Comparison of ENCODE assay signal across 10 cellular contexts in the genomic region with DNA sequence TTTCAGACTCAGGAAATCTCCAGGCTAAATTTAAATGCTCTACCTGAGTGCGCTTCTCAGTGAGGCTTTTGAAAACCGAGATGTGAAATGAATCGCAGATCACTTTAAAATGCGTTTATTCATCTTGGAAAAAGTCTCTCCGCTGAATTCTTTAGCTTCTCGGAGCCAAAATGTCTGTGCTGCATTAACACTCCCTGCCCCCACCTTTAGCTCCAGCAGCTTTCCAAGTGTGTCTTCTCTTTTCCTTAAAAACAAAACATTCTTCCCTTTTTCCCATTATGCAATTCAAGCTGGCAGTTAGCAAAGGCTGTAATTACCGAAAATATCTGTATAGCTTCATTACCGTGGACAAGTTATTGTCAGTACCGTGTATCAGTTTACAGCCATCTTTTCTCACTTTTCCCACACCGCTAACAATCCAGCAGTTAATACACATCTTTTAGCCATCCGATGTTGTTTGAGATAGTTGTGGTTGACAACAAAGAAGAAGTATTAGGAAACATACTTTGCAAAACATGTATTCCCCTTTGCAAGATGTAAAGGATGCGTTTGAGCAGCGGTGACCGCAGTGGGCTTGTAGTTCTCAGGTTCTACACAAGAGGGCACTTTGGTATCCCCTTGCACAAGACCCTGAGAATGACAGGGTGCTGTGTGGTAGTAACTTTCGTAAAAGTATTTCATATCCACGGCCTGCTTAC.
DNase-seq lines count a peak whose midpoint lies in the region; ATAC-seq and TF ChIP-seq lines count a peak whose summit lies in the region.
"Had no signal": no experiment of that assay in that cellular context is flagged by ENCODE, and none has a peak within 500 bp of the region (broad histone marks: within the 10 kb centered on the region; RNA-seq: fewer than 3 reads in every experiment).

No MANE protein-coding gene starts in this region.

- WGBS in trophoblast cell (ENCODE audit: extremely low coverage, insufficient coverage, insufficient read length): no CpG with 5 or more reads among the region's 16 CpGs

- H2AK5ac ChIP-seq in trophoblast cell (ENCODE audit: low read length): no peak overlapping the region

- H3K4me3 ChIP-seq in NB4 (ENCODE audit: low read depth, low read length) (no peak overlapping the region), trophoblast cell (ENCODE audit: low read depth, low read length) (no peak overlapping the region)
- H3K4me3 ChIP-seq: ovary had no signal

- no peak for ATAC-seq in activated CD8-positive, alpha-beta memory T cell treated with anti-CD3 and anti-CD28 coated beads, Interleukin-2, amount 10 ng/mL, durations not matched to agents 7 days and 5 days
- ATAC-seq in natural killer cell: no peak

- H3K9me3 Mint-ChIP-seq in activated CD8-positive, alpha-beta memory T cell treated with anti-CD3 and anti-CD28 coated beads, Interleukin-2, amount 10 ng/mL, durations not matched to agents 7 days and 5 days (ENCODE audit: low read depth): no peaks in the 10 kb centered on the region
- H3K9me3 Mint-ChIP-seq in natural killer cell: no peaks in the 10 kb centered on the region
- H3K9me3 Mint-ChIP-seq: activated T-helper 1 cell treated with anti-CD3 and anti-CD28 coated beads, Interleukin-12 subunit alpha, Interleukin-12 subunit beta, Interleukin-2, Interleukin-4 antibody, amounts not matched to agents 30 ng/mL and 10 ng/mL and 1 ng/mL, durations not matched to agents 14 hours and 24 hours and 36 hours had no signal

- peaks cover 2% of the 10 kb centered on the region for H3K27me3 Mint-ChIP-seq in activated CD8-positive, alpha-beta memory T cell treated with anti-CD3 and anti-CD28 coated beads, Interleukin-2, amount 10 ng/mL, durations not matched to agents 7 days and 5 days
- no peaks in the 10 kb centered on the region for H3K27me3 Mint-ChIP-seq in natural killer cell (ENCODE audit: low read depth in 2 of 2)

- H2BK120ac ChIP-seq in trophoblast cell (ENCODE audit: insufficient read depth, low read length, poor library complexity): no peak overlapping the region

- peaks cover 4% of the 10 kb centered on the region for H3K9me3 ChIP-seq in trophoblast cell (ENCODE audit: insufficient read depth, low read depth, low read length)
- H3K9me3 ChIP-seq: ovary had no signal

- H3K36me3 ChIP-seq in trophoblast cell (ENCODE audit: control insufficient read depth in 1 of 2, insufficient read depth in 2 of 2, low read length in 2 of 2): no peaks in the 10 kb centered on the region
- H3K36me3 ChIP-seq: ovary had no signal

- no peak overlapping the region for H3K18ac ChIP-seq in trophoblast cell (ENCODE audit: low read length)

- no peak overlapping the region for H2BK5ac ChIP-seq in trophoblast cell (ENCODE audit: low read depth, low read length, poor library complexity)

- H3K4me3 Mint-ChIP-seq in activated CD8-positive, alpha-beta memory T cell treated with anti-CD3 and anti-CD28 coated beads, Interleukin-2, amount 10 ng/mL, durations not matched to agents 7 days and 5 days: no peak overlapping the region
- H3K4me3 Mint-ChIP-seq in natural killer cell: no peak overlapping the region
- H3K4me3 Mint-ChIP-seq: activated T-helper 1 cell treated with anti-CD3 and anti-CD28 coated beads, Interleukin-12 subunit alpha, Interleukin-12 subunit beta, Interleukin-2, Interleukin-4 antibody, amounts not matched to agents 30 ng/mL and 10 ng/mL and 1 ng/mL, durations not matched to agents 14 hours and 24 hours and 36 hours had no signal

- peak overlapping the region; percentile 13 for H3K4me2 ChIP-seq in trophoblast cell (ENCODE audit: low read length)

- peak; percentile 98 for TF ChIP-seq CTCF in NB4 (IDR thresholded peaks at IDR 0.05; ENCODE audit: low read depth, low read length)
- TF ChIP-seq CTCF in natural killer cell (IDR thresholded peaks at IDR 0.05): no peak

- H3K4me1 ChIP-seq in trophoblast cell (ENCODE audit: control insufficient read depth in 1 of 2, insufficient read depth in 2 of 2, low read length in 2 of 2): peaks cover 0 to 2% of the 10 kb centered on the region in 2 experiments

- intact Hi-C loops in natural killer cell (cut with micrococcal nuclease): no loop called here

- DNase-seq in GM04504 (ENCODE audit: low read depth): peak; percentile 71
- peak; percentile 75 for DNase-seq in NB4 (ENCODE audit: low read depth)
- DNase-seq in erythroblast (lab: John Stamatoyannopoulos, UW): peak; percentile 16 to 26
- DNase-seq in trophoblast cell: peak in 1 of 2 donors; percentile 42
- no peak for DNase-seq in A172 (ENCODE audit: low spot score)
- no peak for DNase-seq in activated CD4-positive, alpha-beta T cell treated with anti-CD3 and anti-CD28 coated beads for 4 hours
- no peak for DNase-seq in activated CD8-positive, alpha-beta memory T cell treated with anti-CD3 and anti-CD28 coated beads, Interleukin-2, amount 10 ng/mL, durations not matched to agents 7 days and 5 days
- no peak for DNase-seq in natural killer cell

- CTCF ChIA-PET in activated CD8-positive, alpha-beta memory T cell treated with anti-CD3 and anti-CD28 coated beads, Interleukin-2, amount 10 ng/mL, durations not matched to agents 7 days and 5 days (lab: Charles Lee): interaction anchor here (0.7 to 1.0 kb wide), 2 partner anchors 9 to 154 kb away, joined by 4 read pairs; no protein-coding TSS in a partner anchor

- no peak overlapping the region for H2AFZ ChIP-seq in trophoblast cell (ENCODE audit: insufficient read depth, low read length, poor library complexity)

- no peak overlapping the region for H3K23ac ChIP-seq in trophoblast cell (ENCODE audit: low read length)

- H3K9ac ChIP-seq in trophoblast cell (ENCODE audit: low read length): no peak overlapping the region

- peak overlapping the region; percentile 36 for H3K27ac ChIP-seq in trophoblast cell (ENCODE audit: low read depth, low read length)
- H3K27ac ChIP-seq: ovary had no signal

- no peak overlapping the region for H4K12ac ChIP-seq in trophoblast cell (ENCODE audit: low read depth, low read length)

- H3K79me2 ChIP-seq in trophoblast cell (ENCODE audit: control insufficient read depth, insufficient read depth, low read length, poor library complexity): no peaks in the 10 kb centered on the region

- H3K27me3 ChIP-seq in trophoblast cell (ENCODE audit: insufficient read depth, low read length): no peaks in the 10 kb centered on the region
- H3K27me3 ChIP-seq: ovary had no signal

- no peaks in the 10 kb centered on the region for H3K36me3 Mint-ChIP-seq in activated CD8-positive, alpha-beta memory T cell treated with anti-CD3 and anti-CD28 coated beads, Interleukin-2, amount 10 ng/mL, durations not matched to agents 7 days and 5 days
- no peaks in the 10 kb centered on the region for H3K36me3 Mint-ChIP-seq in natural killer cell

- H4K8ac ChIP-seq in trophoblast cell (ENCODE audit: low read depth, low read length): no peak overlapping the region

- peak overlapping the region; percentile 66 for H4K91ac ChIP-seq in trophoblast cell (ENCODE audit: low read depth, low read length)

- TF ChIP-seq POLR2A in NB4 (IDR thresholded peaks at IDR 0.05; ENCODE audit: extremely low read depth, insufficient read length) (no peak), erythroblast (IDR thresholded peaks at IDR 0.05; ENCODE audit: low read length) (no peak)

- H3K27ac Mint-ChIP-seq in activated CD8-positive, alpha-beta memory T cell treated with anti-CD3 and anti-CD28 coated beads, Interleukin-2, amount 10 ng/mL, durations not matched to agents 7 days and 5 days: no peak overlapping the region
- H3K27ac Mint-ChIP-seq in natural killer cell: no peak overlapping the region
- H3K27ac Mint-ChIP-seq: activated T-helper 1 cell treated with anti-CD3 and anti-CD28 coated beads, Interleukin-12 subunit alpha, Interleukin-12 subunit beta, Interleukin-2, Interleukin-4 antibody, amounts not matched to agents 30 ng/mL and 10 ng/mL and 1 ng/mL, durations not matched to agents 14 hours and 24 hours and 36 hours had no signal

- H3K14ac ChIP-seq in trophoblast cell (ENCODE audit: low read length): no peak overlapping the region

- H3K79me1 ChIP-seq in trophoblast cell (ENCODE audit: low read length): peaks cover 2% of the 10 kb centered on the region

- no peak overlapping the region for H2BK12ac ChIP-seq in trophoblast cell (ENCODE audit: low read length)

- no peaks in the 10 kb centered on the region for H3K4me1 Mint-ChIP-seq in activated CD8-positive, alpha-beta memory T cell treated with anti-CD3 and anti-CD28 coated beads, Interleukin-2, amount 10 ng/mL, durations not matched to agents 7 days and 5 days
- no peaks in the 10 kb centered on the region for H3K4me1 Mint-ChIP-seq in natural killer cell

- H3K4ac ChIP-seq in trophoblast cell (ENCODE audit: low read depth, low read length): no peak overlapping the region

Comparison
In these comparisons a context has a peak if more than half of its experiments do, and no peak if none do; other contexts are left out.
1. DNase-seq: peak in GM04504 (single experiment), NB4 (single experiment) and erythroblast (2 of 2); none in A172 (single experiment), activated CD4-positive, alpha-beta T cell treated with anti-CD3 and anti-CD28 coated beads for 4 hours (0 of 2), activated CD8-positive, alpha-beta memory T cell treated with anti-CD3 and anti-CD28 coated beads, Interleukin-2, amount 10 ng/mL, durations not matched to agents 7 days and 5 days (single experiment) and natural killer cell (single experiment).